In genomic region chr20:137668-138131, GRCh38 we compare ENCODE assay signal across 1 cellular context.
A peak's percentile ranks its signal among the peaks of the same experiment; 100 is the strongest.
TF ChIP-seq lines count a peak whose summit lies in the region.

No MANE protein-coding gene starts in this region.

TF ChIP-seq in HepG2, 621 proteins besides CTCF, POLR2A, EP300 and RAD21 (continued from another document and continues in another):
- TF ChIP-seq E2F5 (CRISPR knock-in tag; conservative IDR thresholded peaks at IDR 0.05): no peak
- TF ChIP-seq SP4 (CRISPR knock-in tag; IDR thresholded peaks at IDR 0.05): no peak
- no peak for TF ChIP-seq KDM4B (CRISPR knock-in tag; IDR thresholded peaks at IDR 0.05)
- peak; percentile 35; the same call in 1 of the 2 replicates for TF ChIP-seq PITX1 (CRISPR knock-in tag; IDR thresholded peaks at IDR 0.05)
- TF ChIP-seq MAZ (IDR thresholded peaks at IDR 0.05; ENCODE audit: borderline replicate concordance, low read depth, low read length): no peak
- no peak for TF ChIP-seq MAZ (CRISPR knock-in tag; IDR thresholded peaks at IDR 0.05; ENCODE audit: low read depth)
- TF ChIP-seq NFE2L1 (CRISPR knock-in tag; IDR thresholded peaks at IDR 0.05; ENCODE audit: borderline replicate concordance): no peak
- no peak for TF ChIP-seq SP1 (IDR thresholded peaks at IDR 0.05)
- TF ChIP-seq SP1 (CRISPR knock-in tag; IDR thresholded peaks at IDR 0.05): peak; percentile 33
- 0 out of 2 replicates have a peak, but pooled peaks have one; percentile 33 for TF ChIP-seq ZNF598 (CRISPR knock-in tag; IDR thresholded peaks at IDR 0.05; ENCODE audit: borderline replicate concordance)
- TF ChIP-seq HDAC2 (CRISPR knock-in tag; IDR thresholded peaks at IDR 0.05): 0 out of 2 replicates have a peak, but pooled peaks have one; percentile 40
- TF ChIP-seq ZNF512B (CRISPR knock-in tag; IDR thresholded peaks at IDR 0.05; ENCODE audit: borderline replicate concordance): peak; percentile 45; the same call in 1 of the 2 replicates
- peak; percentile 33; the same call in 1 of the 2 replicates for TF ChIP-seq ZNF788 (CRISPR knock-in tag; IDR thresholded peaks at IDR 0.05; ENCODE audit: borderline replicate concordance)
- TF ChIP-seq HNRNPUL1 (IDR thresholded peaks at IDR 0.05; ENCODE audit: low read depth, low read length): no peak
- TF ChIP-seq ZNF704 (CRISPR knock-in tag; IDR thresholded peaks at IDR 0.05; ENCODE audit: borderline replicate concordance): 0 out of 2 replicates have a peak, but pooled peaks have one; percentile 43
- TF ChIP-seq PAX8 (CRISPR knock-in tag; IDR thresholded peaks at IDR 0.05; ENCODE audit: borderline replicate concordance): no peak
- peak; percentile 37; the same call in 1 of the 2 replicates for TF ChIP-seq SOX5 (CRISPR knock-in tag; IDR thresholded peaks at IDR 0.05; ENCODE audit: borderline replicate concordance)
- no peak for TF ChIP-seq FOXA1 (IDR thresholded peaks at IDR 0.05)
- peak; percentile 96 for TF ChIP-seq FOXA1 (CRISPR knock-in tag; IDR thresholded peaks at IDR 0.05)
- TF ChIP-seq SUZ12 (IDR thresholded peaks at IDR 0.05; ENCODE audit: low read depth, low read length): no peak
- TF ChIP-seq EHMT2 (IDR thresholded peaks at IDR 0.05; ENCODE audit: borderline replicate concordance, low read depth, low read length): peak; percentile 99
- TF ChIP-seq NFIB (CRISPR knock-in tag; IDR thresholded peaks at IDR 0.05; ENCODE audit: borderline replicate concordance): 0 out of 2 replicates have a peak, but pooled peaks have one; percentile 13
- 0 out of 2 replicates have a peak, but pooled peaks have one; percentile 22 for TF ChIP-seq ZNF501 (CRISPR knock-in tag; IDR thresholded peaks at IDR 0.05)
- peak; percentile 44; the same call in 1 of the 2 replicates for TF ChIP-seq CCDC6 (CRISPR knock-in tag; IDR thresholded peaks at IDR 0.05)
- 0 out of 2 replicates have a peak, but pooled peaks have one; percentile 19 for TF ChIP-seq ZNF550 (CRISPR knock-in tag; IDR thresholded peaks at IDR 0.05; ENCODE audit: borderline replicate concordance)
- peak; percentile 67 for TF ChIP-seq HOXA3 (CRISPR knock-in tag; IDR thresholded peaks at IDR 0.05)
- peak; percentile 50; the same call in 1 of the 2 replicates for TF ChIP-seq GATAD2A (CRISPR knock-in tag; IDR thresholded peaks at IDR 0.05)
- TF ChIP-seq FOXA3 (CRISPR knock-in tag; IDR thresholded peaks at IDR 0.05): peak; percentile 81
- TF ChIP-seq TEAD3 (CRISPR knock-in tag; optimal IDR thresholded peaks at IDR 0.05; ENCODE audit: borderline replicate concordance): peak; percentile 34
- 0 out of 2 replicates have a peak, but pooled peaks have one; percentile 27 for TF ChIP-seq ZSCAN25 (CRISPR knock-in tag; IDR thresholded peaks at IDR 0.05)
- no peak; the same call in 1 of the 2 replicates for TF ChIP-seq ZNF709 (CRISPR knock-in tag; IDR thresholded peaks at IDR 0.05)
- no peak for TF ChIP-seq PPARG (CRISPR knock-in tag; conservative IDR thresholded peaks at IDR 0.05)
- TF ChIP-seq RERE (CRISPR knock-in tag; IDR thresholded peaks at IDR 0.05; ENCODE audit: low read depth): no peak
- peak; percentile 55; the same call in 1 of the 2 replicates for TF ChIP-seq SMAD1 (CRISPR knock-in tag; IDR thresholded peaks at IDR 0.05; ENCODE audit: borderline replicate concordance, low read depth)
- peak; percentile 83; the same call in 1 of the 2 replicates for TF ChIP-seq ZNF605 (CRISPR knock-in tag; IDR thresholded peaks at IDR 0.05)
- peak; percentile 26; the same call in 1 of the 2 replicates for TF ChIP-seq ZFY (CRISPR knock-in tag; IDR thresholded peaks at IDR 0.05)
- peak; percentile 53; the same call in 1 of the 2 replicates for TF ChIP-seq REPIN1 (CRISPR knock-in tag; IDR thresholded peaks at IDR 0.05; ENCODE audit: borderline replicate concordance, low read depth)
- peak; percentile 33; the same call in 1 of the 2 replicates for TF ChIP-seq ARID4A (CRISPR knock-in tag; IDR thresholded peaks at IDR 0.05; ENCODE audit: borderline replicate concordance)
- TF ChIP-seq SALL2 (CRISPR knock-in tag; IDR thresholded peaks at IDR 0.05): peak; percentile 32; the same call in 1 of the 2 replicates
- peak; percentile 31; the same call in 1 of the 2 replicates for TF ChIP-seq KDM2A (CRISPR knock-in tag; IDR thresholded peaks at IDR 0.05; ENCODE audit: borderline replicate concordance, low read depth)
- TF ChIP-seq YY1 (IDR thresholded peaks at IDR 0.05; ENCODE audit: insufficient read depth, insufficient replicate concordance, low read depth, low read length): no peak
- peak; percentile 73; the same call in 1 of the 2 replicates for TF ChIP-seq FOXK1 (CRISPR knock-in tag; IDR thresholded peaks at IDR 0.05; ENCODE audit: borderline replicate concordance, low read depth)
- TF ChIP-seq ZNF761 (CRISPR knock-in tag; conservative IDR thresholded peaks at IDR 0.05): 0 out of 2 replicates have a peak, but pooled peaks have one; percentile 49
- TF ChIP-seq ZBTB33 (CRISPR knock-in tag; IDR thresholded peaks at IDR 0.05): 0 out of 2 replicates have a peak, but pooled peaks have one; percentile 38
- TF ChIP-seq TAF1 (CRISPR knock-in tag; IDR thresholded peaks at IDR 0.05): no peak
- no peak for TF ChIP-seq DMAP1 (CRISPR knock-in tag; IDR thresholded peaks at IDR 0.05)
- TF ChIP-seq TP53 (CRISPR knock-in tag; conservative IDR thresholded peaks at IDR 0.05): 0 out of 2 replicates have a peak, but pooled peaks have one; percentile 22
- no peak; the same call in 1 of the 2 replicates for TF ChIP-seq ZSCAN29 (CRISPR knock-in tag; conservative IDR thresholded peaks at IDR 0.05)
- peak; percentile 43; the same call in 1 of the 2 replicates for TF ChIP-seq ZNF563 (CRISPR knock-in tag; IDR thresholded peaks at IDR 0.05)
- TF ChIP-seq JUN (CRISPR knock-in tag; IDR thresholded peaks at IDR 0.05): 0 out of 2 replicates have a peak, but pooled peaks have one; percentile 45
- TF ChIP-seq ZNF414 (CRISPR knock-in tag; IDR thresholded peaks at IDR 0.05): peak; percentile 79; the same call in 1 of the 2 replicates
